In genomic region chr9:84670106-84670800, GRCh38 we compare ENCODE assay signal across 9 cellular contexts. TPM values are rescaled to one million over a fixed set of nuclear protein-coding genes. Genes with fewer than 3 reads are reported as not detected.
DNase-seq lines count a peak whose midpoint lies in the region; ATAC-seq, FAIRE-seq and TF ChIP-seq lines count a peak whose summit lies in the region.
"Had no signal": no experiment of that assay in that cellular context is flagged by ENCODE, and none has a peak within 500 bp of the region (broad histone marks: within the 10 kb centered on the region; RNA-seq: fewer than 3 reads in every experiment).

No MANE protein-coding gene starts in this region.

- H3K27ac Mint-ChIP-seq in nephron, result peak overlapping the region in 1 of 3 experiments; percentile 85

- peaks cover 22% of the 10 kb centered on the region; the same call in 2 of the 3 replicates for H3K4me1 ChIP-seq in A549
- peaks cover 15% of the 10 kb centered on the region for H3K4me1 ChIP-seq in endothelial cell of umbilical vein (ENCODE audit: control insufficient read depth, extremely low read depth, insufficient read depth, low read length)

- no peaks in the 10 kb centered on the region for H3K79me2 ChIP-seq in endothelial cell of umbilical vein (ENCODE audit: control insufficient read depth, insufficient read depth, low read length)

- peaks cover 28% of the 10 kb centered on the region for H3K4me1 Mint-ChIP-seq in nephron

- CTCF ChIA-PET in A549 (lab: Yijun Ruan, JAX) (interaction anchor here (0.7 to 3.1 kb wide), 4 partner anchors 10 to 755 kb away, joined by 3 to 17 read pairs (median 4); no protein-coding TSS in a partner anchor), endothelial cell of umbilical vein (lab: Charles Lee) (interaction anchor here (0.9 to 1.0 kb wide), 2 partner anchors 15 to 273 kb away, joined by 3 to 4 read pairs; no protein-coding TSS in a partner anchor)

- peak overlapping the region; percentile 45; the same call in 2 of the 3 replicates for H3K4me3 ChIP-seq in A549
- no peak overlapping the region for H3K4me3 ChIP-seq in endothelial cell of umbilical vein (replicated peaks in 1 of 3; ENCODE audit: insufficient read depth in 1 of 3, low read depth in 1 of 3, low read length in 3 of 3)

- TF ChIP-seq CTCF in A549 (IDR thresholded peaks at IDR 0.05) (no peak), endothelial cell of umbilical vein (IDR thresholded peaks at IDR 0.05; ENCODE audit: extremely low read depth in 1 of 2, insufficient read depth in 1 of 2, low read depth in 1 of 2, low read length in 2 of 2) (no peak), nephron (IDR thresholded peaks at IDR 0.05; ENCODE audit: unreplicated experiment in 3 of 3) (peak in 2 of 3 experiments; percentile 1 to 3)

- H3K4me2 ChIP-seq in A549 (peak overlapping the region; percentile 97), endothelial cell of umbilical vein (ENCODE audit: insufficient read depth, low read length) (no peak overlapping the region)

- H2AFZ ChIP-seq in endothelial cell of umbilical vein (ENCODE audit: low read depth, low read length), result no peak overlapping the region

- TF ChIP-seq RAD21 in A549 (conservative IDR thresholded peaks at IDR 0.05 in 1 of 2, IDR thresholded peaks at IDR 0.05 in 1 of 2), result no peak

- H3K27me3 ChIP-seq in endothelial cell of umbilical vein (ENCODE audit: control insufficient read depth in 2 of 2, insufficient read depth in 2 of 2, low read length in 2 of 2), result peaks cover 32 to 60% of the 10 kb centered on the region in 2 experiments

- 12% methylated on average over 34 of the region's 58 CpGs for WGBS in A549 (ENCODE audit: missing lambda C conversion rate)

- peak overlapping the region; percentile 86 to 94 (median 88) for H3K4me3 Mint-ChIP-seq in nephron

- peaks cover 4% of the 10 kb centered on the region for H3K36me3 Mint-ChIP-seq in nephron (ENCODE audit: low read depth)
- H3K36me3 Mint-ChIP-seq: naive B cell had no signal

- POLR2A ChIA-PET in A549 (lab: Yijun Ruan, JAX), result no interaction called here
- POLR2A ChIA-PET in endothelial cell of umbilical vein (lab: Charles Lee), result no interaction called here

- no peaks in the 10 kb centered on the region for H3K9me1 ChIP-seq in endothelial cell of umbilical vein (replicated peaks; ENCODE audit: control insufficient read depth, extremely low read depth, insufficient read depth, low read length)

- BruUV-seq in endothelial cell of umbilical vein (replicated peaks; lab: Mats Ljungman, UMichigan), result no TSS peak

- no peak overlapping the region for H3K9ac ChIP-seq in endothelial cell of umbilical vein (replicated peaks; ENCODE audit: extremely low read depth, insufficient read depth, low read length)

- TF ChIP-seq EP300 in A549 (IDR thresholded peaks at IDR 0.05), result no peak

- FAIRE-seq in A549 (lab: Jason Lieb, UNC) (no peak), endothelial cell of umbilical vein (lab: Jason Lieb, UNC) (no peak)

- DNase-seq in A549 (ENCODE audit: low read depth in 1 of 2, low spot score in 1 of 2), result no peak
- DNase-seq in endothelial cell of umbilical vein (ENCODE audit: low read depth, low spot score), result no peak
- no peak for DNase-seq in SK-N-DZ (ENCODE audit: low spot score)
- no peak for DNase-seq in activated CD4-positive, CD25-positive, alpha-beta regulatory T cell treated with anti-CD3 and anti-CD28 coated beads, Interleukin-2, amount 50 U/mL, for 72 hours
- DNase-seq: naive B cell had no signal

- TF ChIP-seq POLR2A in A549 (IDR thresholded peaks at IDR 0.05; ENCODE audit: low read length) (no peak), endothelial cell of umbilical vein (IDR thresholded peaks at IDR 0.05; ENCODE audit: low read depth, low read length) (no peak)

- H3K27ac ChIP-seq in A549 (no peak overlapping the region), endothelial cell of umbilical vein (ENCODE audit: insufficient read depth, low read depth, low read length) (no peak overlapping the region)

- dilution Hi-C loops in endothelial cell of umbilical vein (cut with MboI; ENCODE audit: extremely low pct_ligation_motif_present, low sequenced_read_pairs), result no loop called here

- intact Hi-C loops in endothelial cell of umbilical vein (cut with micrococcal nuclease), result no loop called here

- ATAC-seq in A549 (no peak), HG03354 (IDR thresholded peaks at IDR 0.05; ENCODE audit: poor library complexity, severe bottlenecking, unreplicated experiment) (peak; percentile 4), HG03342 (IDR thresholded peaks at IDR 0.05; ENCODE audit: unreplicated experiment) (no peak), HG02678 (IDR thresholded peaks at IDR 0.05; ENCODE audit: unreplicated experiment) (no peak)

- no peaks in the 10 kb centered on the region for H3K36me3 ChIP-seq in endothelial cell of umbilical vein (ENCODE audit: control insufficient read depth in 2 of 2, extremely low read depth in 1 of 2, insufficient read depth in 2 of 2, low read length in 2 of 2)

- peaks cover 46% of the 10 kb centered on the region for H3K27me3 Mint-ChIP-seq in nephron (ENCODE audit: low read depth)

- H4K20me1 ChIP-seq in endothelial cell of umbilical vein (replicated peaks; ENCODE audit: control insufficient read depth, extremely low read depth, insufficient read depth, low read length), result no peaks in the 10 kb centered on the region

- H3K9me3 ChIP-seq in A549 (no peaks in the 10 kb centered on the region), endothelial cell of umbilical vein (replicated peaks; ENCODE audit: control insufficient read depth, insufficient read depth, low read length) (no peaks in the 10 kb centered on the region)

- H3K9me3 Mint-ChIP-seq in nephron, result peaks cover 6% of the 10 kb centered on the region

TF ChIP-seq in A549, 52 proteins besides CTCF, POLR2A, EP300 and RAD21:
- TF ChIP-seq JUN (IDR thresholded peaks at IDR 0.05) (no peak), FOXS1 (CRISPR knock-in tag; IDR thresholded peaks at IDR 0.05) (no peak), NR3C1 (IDR thresholded peaks at IDR 0.05) (no peak), NFE2L2 (conservative IDR thresholded peaks at IDR 0.05; ENCODE audit: low read length) (no peak), MAZ (IDR thresholded peaks at IDR 0.05; ENCODE audit: borderline replicate concordance, low read depth, low read length) (no peak)

TF ChIP-seq in endothelial cell of umbilical vein, 7 proteins besides CTCF, POLR2A, EP300 and RAD21:
- no peak for TF ChIP-seq FOS (IDR thresholded peaks at IDR 0.05; ENCODE audit: borderline replicate concordance, insufficient read depth, low read length)
- peak; percentile 90 for TF ChIP-seq EZH2 (IDR thresholded peaks at IDR 0.05; ENCODE audit: borderline replicate concordance, low read depth, low read length, severe bottlenecking)

RNA-seq across cellular contexts. Expression of gene NTRK2, which starts 0.7 kb away (rescaled TPM):
- polyA plus RNA-seq in A549 (2011; rRNA removed) (0.03 TPM in 2 replicates), A549 (2017; fragmentation: RNase III; extraction: RNeasy Plus Mini Kit Qiagen cat#74134 plus additional on column Dnase treatment) (0.01 to 0.05 TPM (median 0.03 TPM) in 3 replicates), endothelial cell of umbilical vein (0.01 TPM in 1 of 2 replicates, not detected in the other)
- polyA plus RNA-seq in A549 (2012; cell fraction: cytosol; rRNA removed), result under 0.01 and 0.01 TPM in 2 replicates
- not detected in 2 replicates for polyA plus RNA-seq in A549 (2012; cell fraction: nucleus; rRNA removed)
- polyA minus RNA-seq in A549 (2011; rRNA and poly(A)+ RNA removed), result 0.04 TPM in 1 of 2 replicates, not detected in the other
- 0.05 and 0.13 TPM in 2 replicates for total RNA-seq in endothelial cell of umbilical vein
- 0.01 and 0.03 TPM in 2 replicates for polyA plus RNA-seq in endothelial cell of umbilical vein (2011; cell fraction: cytosol; rRNA removed)
- 0.03 TPM in 1 of 2 replicates, not detected in the other for polyA plus RNA-seq in endothelial cell of umbilical vein (2011; cell fraction: nucleus; rRNA removed)
- 0.05 and 0.11 TPM in 2 replicates for polyA plus RNA-seq in endothelial cell of umbilical vein (2012)
- polyA minus RNA-seq in endothelial cell of umbilical vein, result 0.08 and 0.12 TPM in 2 replicates
- polyA minus RNA-seq in endothelial cell of umbilical vein (2011; cell fraction: cytosol; rRNA and poly(A)+ RNA removed), result not detected
- polyA minus RNA-seq in endothelial cell of umbilical vein (2011; cell fraction: nucleus; rRNA and poly(A)+ RNA removed), result 0.05 TPM in 1 of 2 replicates, not detected in the other
- 0.37 and 0.45 TPM in 2 replicates for polyA plus RNA-seq in SK-N-DZ (2014; cell fraction: cytosol; rRNA removed)
- 0.07 and 0.21 TPM in 2 replicates for polyA plus RNA-seq in SK-N-DZ (2014; cell fraction: nucleus; rRNA removed)

Comparison
In these comparisons a context has a peak if more than half of its experiments do, and no peak if none do; other contexts are left out.
1. CTCF ChIP-seq: peak in nephron (2 of 3); none in A549 (single experiment) and endothelial cell of umbilical vein (0 of 2).